ENCODE assay signal across 28 cellular contexts in genomic region chr2:118784860-118785259, GRCh38.
"Had no signal": no experiment of that assay in that cellular context is flagged by ENCODE, and none has a peak within 500 bp of the region (broad histone marks: within the 10 kb centered on the region; RNA-seq: fewer than 3 reads in every experiment).

No MANE protein-coding gene starts in this region.

- H3K9me3 ChIP-seq: breast epithelium, esophagus muscularis mucosa, gastroesophageal sphincter, pancreas, prostate gland, sigmoid colon, thyroid gland, upper lobe of left lung had no signal

- H3K4me1 ChIP-seq: breast epithelium, esophagus muscularis mucosa, gastroesophageal sphincter, pancreas, prostate gland, sigmoid colon, thyroid gland, upper lobe of left lung had no signal

- H3K79me2 ChIP-seq: hepatocyte had no signal

- DNase-seq: activated CD4-positive, alpha-beta T cell treated with anti-CD3 and anti-CD28 coated beads for 36 hours; activated CD4-positive, CD25-positive, alpha-beta regulatory T cell; activated CD8-positive, alpha-beta memory T cell treated with anti-CD3 and anti-CD28 coated beads, Interleukin-2, amount 10 ng/mL, durations not matched to agents 7 days and 5 days; activated CD8-positive, alpha-beta T cell treated with anti-CD3 and anti-CD28 coated beads, Interleukin-2, amount 10 ng/mL, durations not matched to agents 7 days and 5 days; activated naive CD8-positive, alpha-beta T cell treated with anti-CD3 and anti-CD28 coated beads, Interleukin-2, amount 50 U/mL, for 24 hours; activated T-cell treated with anti-CD3 and anti-CD28 coated beads, Interleukin-2, amount 50 U/mL, for 48 hours; amygdala; central memory CD4-positive, alpha-beta T cell; kidney; left colon; midbrain; naive thymus-derived CD4-positive, alpha-beta T cell; pancreas; retina; sigmoid colon; small intestine; stimulated activated CD4-positive, alpha-beta T cell treated with anti-CD3 and anti-CD28 coated beads, Interleukin-4, amount 100 ng/mL, for 24 hours; stimulated activated naive CD8-positive, alpha-beta T cell treated with anti-CD3 and anti-CD28 coated beads, Interleukin-15, amount 100 ng/mL, for 72 hours; substantia nigra; T-cell; thyroid gland; upper lobe of left lung had no signal

- H3K4me2 ChIP-seq: hepatocyte had no signal

- H3K4me3 ChIP-seq: breast epithelium, esophagus muscularis mucosa, gastroesophageal sphincter, hepatocyte, pancreas, prostate gland, sigmoid colon, thyroid gland, upper lobe of left lung had no signal

- H3K27me3 ChIP-seq: pancreas, thyroid gland, upper lobe of left lung had no signal

- ATAC-seq: activated CD4-positive, alpha-beta T cell treated with anti-CD3 and anti-CD28 coated beads for 36 hours; activated CD8-positive, alpha-beta memory T cell treated with anti-CD3 and anti-CD28 coated beads, Interleukin-2, amount 10 ng/mL, durations not matched to agents 7 days and 5 days; activated CD8-positive, alpha-beta T cell treated with anti-CD3 and anti-CD28 coated beads, Interleukin-2, amount 10 ng/mL, durations not matched to agents 7 days and 5 days; activated naive CD8-positive, alpha-beta T cell treated with anti-CD3 and anti-CD28 coated beads, Interleukin-2, amount 50 U/mL, for 24 hours; gastroesophageal sphincter; left colon; naive thymus-derived CD4-positive, alpha-beta T cell; pancreas; stimulated activated memory B cell treated with anti-CD40 and anti-IgM and Interleukin-4, amounts not matched to agents 10 μg/mL and 1 μg/mL and 100 μg/mL, for 72 hours; stimulated activated naive CD8-positive, alpha-beta T cell treated with anti-CD3 and anti-CD28 coated beads, Interleukin-15, amount 100 ng/mL, for 72 hours; T-cell had no signal

- H3K27ac ChIP-seq: breast epithelium, esophagus muscularis mucosa, gastroesophageal sphincter, hepatocyte, pancreas, prostate gland, sigmoid colon, thyroid gland, upper lobe of left lung had no signal

- H3K36me3 ChIP-seq: breast epithelium, esophagus muscularis mucosa, gastroesophageal sphincter, pancreas, prostate gland, sigmoid colon, thyroid gland, upper lobe of left lung had no signal

- H2AFZ ChIP-seq: hepatocyte had no signal

- FAIRE-seq: kidney, pancreas, small intestine had no signal
